Comparison of ENCODE assay signal across 21 cellular contexts in the genomic region with DNA sequence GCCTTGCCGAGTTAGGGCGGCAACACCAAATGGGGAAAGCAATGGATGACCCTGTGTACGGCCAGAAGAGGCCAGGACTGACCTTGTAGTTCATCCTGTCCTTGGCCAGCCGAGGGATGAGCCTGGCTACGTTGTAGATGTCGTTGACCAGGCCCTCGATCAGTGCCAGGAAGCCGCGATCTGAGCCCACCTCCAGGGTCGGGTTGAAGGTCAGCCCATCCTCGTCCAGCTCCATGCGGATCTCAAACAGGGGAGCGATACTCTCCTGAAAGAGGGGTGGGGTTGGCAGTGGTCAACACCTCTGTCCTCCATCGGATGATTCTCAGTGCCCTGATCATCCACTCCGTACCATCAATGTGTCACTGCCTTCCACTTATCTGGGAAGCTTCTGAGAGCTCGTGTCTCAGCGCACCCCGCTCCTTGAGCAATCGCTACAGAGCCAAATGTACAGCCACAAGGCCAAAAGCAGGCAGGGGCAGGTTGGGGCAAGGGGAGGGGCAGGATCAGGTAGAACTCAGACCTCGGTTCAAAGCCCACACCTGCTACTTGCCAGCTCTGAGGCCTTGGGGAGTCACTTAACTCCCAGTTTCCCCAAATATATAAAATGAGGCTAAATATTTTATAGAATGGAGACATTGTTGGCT. TPM values are rescaled to one million over a fixed set of nuclear protein-coding genes. Genes with fewer than 3 reads are reported as not detected.
"Had no signal": no experiment of that assay in that cellular context is flagged by ENCODE, and none has a peak within 500 bp of the region (broad histone marks: within the 10 kb centered on the region; RNA-seq: fewer than 3 reads in every experiment).

No MANE protein-coding gene starts in this region.

- H3K27me3 ChIP-seq: upper lobe of left lung had no signal

- H3K9ac ChIP-seq: SK-N-SH had no signal

- H3K4me3 ChIP-seq: left ventricle myocardium inferior, prostate gland, thoracic aorta, upper lobe of left lung had no signal

- H3K27ac ChIP-seq: epithelial cell of prostate, left ventricle myocardium inferior, prostate gland, thoracic aorta, upper lobe of left lung had no signal

- H3K9me3 Mint-ChIP-seq: activated T-cell treated with anti-CD3 and anti-CD28 coated beads, Interleukin-2, amount 50 U/mL, for 24 hours; effector memory CD8-positive, alpha-beta T cell; memory B cell; stimulated activated effector memory CD8-positive, alpha-beta T cell treated with anti-CD3 and anti-CD28 coated beads, Interleukin-12 subunit alpha, Interleukin-12 subunit beta, amount 100 ng/mL, for 72 hours had no signal

- H3K4me2 ChIP-seq: SK-N-SH had no signal

- H3K9me3 ChIP-seq: left ventricle myocardium inferior, prostate gland, SK-N-SH, thoracic aorta, upper lobe of left lung had no signal

- DNase-seq: activated CD4-positive, CD25-positive, alpha-beta regulatory T cell; activated CD8-positive, alpha-beta T cell treated with anti-CD3 and anti-CD28 coated beads, Interleukin-2, amount 10 ng/mL, durations not matched to agents 7 days and 5 days; activated gamma-delta T cell; activated T-cell treated with anti-CD3 and anti-CD28 coated beads, Interleukin-2, amount 50 U/mL, for 24 hours; effector memory CD8-positive, alpha-beta T cell; kidney glomerular epithelial cell; left ventricle myocardium inferior; SK-N-SH; small intestine; stimulated activated CD4-positive, alpha-beta T cell treated with anti-CD3 and anti-CD28 coated beads, Interleukin-4, amount 100 ng/mL, for 1 hour; T-helper 9 cell; upper lobe of left lung had no signal

- H3K27me3 Mint-ChIP-seq: activated naive CD8-positive, alpha-beta T cell; activated T-cell treated with anti-CD3 and anti-CD28 coated beads, Interleukin-2, amount 50 U/mL, for 24 hours had no signal

- FAIRE-seq: frontal cortex, small intestine had no signal

- ATAC-seq: activated CD8-positive, alpha-beta T cell treated with anti-CD3 and anti-CD28 coated beads, Interleukin-2, amount 10 ng/mL, durations not matched to agents 7 days and 5 days; effector memory CD8-positive, alpha-beta T cell; right cardiac atrium had no signal

- H3K36me3 Mint-ChIP-seq: activated naive CD8-positive, alpha-beta T cell; memory B cell had no signal

- H3K36me3 ChIP-seq: left ventricle myocardium inferior, prostate gland, thoracic aorta, upper lobe of left lung had no signal

- H3K27ac Mint-ChIP-seq: activated naive CD8-positive, alpha-beta T cell; activated T-cell treated with anti-CD3 and anti-CD28 coated beads, Interleukin-2, amount 50 U/mL, for 24 hours; memory B cell had no signal

- H3K4me1 ChIP-seq: prostate gland had no signal

- H3K4me3 Mint-ChIP-seq: activated CD8-positive, alpha-beta T cell treated with anti-CD3 and anti-CD28 coated beads, Interleukin-2, amount 10 ng/mL, durations not matched to agents 7 days and 5 days; activated naive CD8-positive, alpha-beta T cell; activated T-cell treated with anti-CD3 and anti-CD28 coated beads, Interleukin-2, amount 50 U/mL, for 24 hours; effector memory CD8-positive, alpha-beta T cell; memory B cell; stimulated activated effector memory CD8-positive, alpha-beta T cell treated with anti-CD3 and anti-CD28 coated beads, Interleukin-12 subunit alpha, Interleukin-12 subunit beta, amount 100 ng/mL, for 72 hours had no signal

RNA-seq across cellular contexts. Expression of a gene that starts 39.9 kb away (rescaled TPM):
- total RNA-seq: left ventricle myocardium inferior had no signal
- polyA plus RNA-seq: neural cell, SK-N-SH had no signal
